8 cellular contexts compared by ENCODE assay signal in genomic region chr5:132459031-132459982, GRCh38. TPM values are rescaled to one million over a fixed set of nuclear protein-coding genes. Genes with fewer than 3 reads are reported as not detected.
A peak's percentile ranks its signal among the peaks of the same experiment; 100 is the strongest.
DNase-seq lines count a peak whose midpoint lies in the region; ATAC-seq and TF ChIP-seq lines count a peak whose summit lies in the region.

No MANE protein-coding gene starts in this region.

- TF ChIP-seq CTCF in astrocyte of the spinal cord (IDR thresholded peaks at IDR 0.05; ENCODE audit: low read depth, low read length) (no peak), natural killer cell (IDR thresholded peaks at IDR 0.05) (no peak)

- DNase-seq in ELR (ENCODE audit: low read depth) (peak; percentile 61), LoVo (ENCODE audit: low spot score) (peak; percentile 52), astrocyte of the spinal cord (ENCODE audit: low read depth, low spot score) (peak; percentile 94), natural killer cell (peak; percentile 15), ureter (ENCODE audit: low spot score) (no peak)

- H3K4me3 ChIP-seq in astrocyte of the spinal cord (ENCODE audit: low read depth, low read length), result no peak overlapping the region

- H3K9me3 Mint-ChIP-seq in natural killer cell, result peaks cover 0 to 3% of the 10 kb centered on the region in 2 donors

- in situ Hi-C loops in astrocyte of the spinal cord (cut with HindIII; ENCODE audit: low sequenced_read_pairs), result no loop called here

- H3K36me3 Mint-ChIP-seq in natural killer cell, result peaks cover 2% of the 10 kb centered on the region

- H3K27me3 Mint-ChIP-seq in natural killer cell (ENCODE audit: low read depth in 2 of 2), result no peaks in the 10 kb centered on the region

- no peak for ATAC-seq in natural killer cell
- no peak for ATAC-seq in GM18858 (IDR thresholded peaks at IDR 0.05; ENCODE audit: unreplicated experiment)
- no peak for ATAC-seq in HG03135 (IDR thresholded peaks at IDR 0.05; ENCODE audit: unreplicated experiment)
- no peak for ATAC-seq in HG03196 (IDR thresholded peaks at IDR 0.05; ENCODE audit: unreplicated experiment)

- intact Hi-C loops in natural killer cell (cut with micrococcal nuclease), result no loop called here

- peak overlapping the region; percentile 97 to 100 for H3K27ac Mint-ChIP-seq in natural killer cell

- peak overlapping the region; percentile 93 for H3K4me3 Mint-ChIP-seq in natural killer cell

- H3K4me1 Mint-ChIP-seq in natural killer cell, result peaks cover 97 to 99% of the 10 kb centered on the region in 2 donors

RNA-seq across cellular contexts. Expression of gene IRF1, which starts 31.3 kb away (rescaled TPM):
- total RNA-seq in natural killer cell (1,000 to 10,000 TPM; 1,190 to 1,513 (median 1,282) TPM), ureter (40.8 TPM)

Comparison
In these comparisons a context has a peak if more than half of its experiments do, and no peak if none do; other contexts are left out.
1. RNA of gene IRF1, which starts 31.3 kb away (total RNA-seq): 1,190 to 1,513 TPM in natural killer cell; 40.8 TPM in ureter (single experiment); every median in the first group is over 10 times any median in the second.